Comparison of ENCODE assay signal across 27 cellular contexts in the genomic region with DNA sequence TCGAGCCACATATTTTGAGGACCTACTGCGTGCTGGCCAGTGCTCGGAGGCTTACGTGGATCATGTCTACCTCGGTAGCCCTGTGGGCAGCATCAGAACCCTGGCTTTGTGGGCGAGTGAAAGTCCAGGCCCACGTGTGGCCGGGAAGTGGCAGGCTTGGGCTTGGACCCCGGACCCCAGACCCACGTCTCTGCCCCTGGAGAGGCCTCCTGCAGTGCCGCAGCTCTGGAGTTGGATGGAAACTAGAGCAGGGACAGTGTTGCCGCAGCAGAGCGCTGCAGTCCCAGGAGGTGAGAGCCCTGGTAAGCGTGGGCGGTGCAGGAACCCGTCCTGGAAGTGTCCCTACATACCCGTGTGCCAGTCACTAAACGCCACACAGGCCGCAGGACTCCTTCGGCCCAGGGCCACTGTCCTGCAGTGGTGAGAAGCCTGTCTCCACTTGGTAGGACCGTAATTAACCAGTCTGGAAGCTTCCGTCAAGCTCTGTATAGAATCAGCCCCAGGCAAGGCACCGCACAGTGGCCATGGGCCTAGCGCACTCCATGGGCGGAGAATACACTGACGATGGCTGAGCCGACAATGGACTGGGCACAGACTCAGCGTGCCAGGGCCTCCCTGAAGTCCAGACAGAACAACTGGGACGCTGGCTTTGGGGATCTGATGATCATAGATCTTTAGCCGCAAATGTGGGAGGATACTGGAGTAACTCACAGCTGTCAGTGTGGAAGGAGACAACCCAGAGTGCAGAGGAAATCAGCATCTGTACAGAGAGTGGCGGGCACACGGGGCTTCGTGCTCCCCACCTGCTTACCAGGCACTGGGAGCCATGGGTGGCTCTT.
A peak's percentile ranks its signal among the peaks of the same experiment; 100 is the strongest.
DNase-seq lines count a peak whose midpoint lies in the region; ATAC-seq and TF ChIP-seq lines count a peak whose summit lies in the region.
"Had no signal": no experiment of that assay in that cellular context is flagged by ENCODE, and none has a peak within 500 bp of the region (broad histone marks: within the 10 kb centered on the region; RNA-seq: fewer than 3 reads in every experiment).

No MANE protein-coding gene starts in this region.

- ATAC-seq in upper lobe of right lung, result no peak
- ATAC-seq: HCT116; pancreas; stimulated activated naive CD8-positive, alpha-beta T cell treated with anti-CD3 and anti-CD28 coated beads, Interleukin-15, amount 100 ng/mL, for 72 hours; T-helper 17 cell had no signal

- TF ChIP-seq CTCF in left ventricle myocardium inferior (IDR thresholded peaks at IDR 0.05; ENCODE audit: borderline replicate concordance), result no peak
- TF ChIP-seq CTCF in coronary artery (IDR thresholded peaks at IDR 0.05), result no peak
- no peak for TF ChIP-seq CTCF in osteoblast (IDR thresholded peaks at IDR 0.05; ENCODE audit: extremely low read depth, low read depth, low read length)
- TF ChIP-seq CTCF in upper lobe of right lung (IDR thresholded peaks at IDR 0.05), result no peak

- no peak overlapping the region for H2AFZ ChIP-seq in osteoblast (ENCODE audit: low read length)

- H3K4me2 ChIP-seq in osteoblast (ENCODE audit: insufficient read depth, low read length), result no peak overlapping the region
- H3K4me2 ChIP-seq: BLaER1 had no signal

- intact Hi-C loops in cardiac septum (cut with DNase I), result no loop called here
- intact Hi-C loops in left ventricle myocardium inferior (cut with micrococcal nuclease), result no loop called here
- intact Hi-C loops in upper lobe of right lung (cut with DNase I), result no loop called here

- no peaks in the 10 kb centered on the region for H3K36me3 ChIP-seq in left ventricle myocardium inferior
- no peaks in the 10 kb centered on the region for H3K36me3 ChIP-seq in osteoblast (ENCODE audit: insufficient read depth, low read length)
- H3K36me3 ChIP-seq in upper lobe of right lung, result no peaks in the 10 kb centered on the region
- H3K36me3 ChIP-seq: BLaER1, pancreas, thyroid gland had no signal

- no peaks in the 10 kb centered on the region for H3K79me2 ChIP-seq in osteoblast (ENCODE audit: insufficient read depth, low read length)

- no peaks in the 10 kb centered on the region for H4K20me1 ChIP-seq in osteoblast (ENCODE audit: insufficient read depth, low read length)
- H4K20me1 ChIP-seq: BLaER1 had no signal

- H3K9me3 ChIP-seq in left ventricle myocardium inferior (replicated peaks) (peaks cover 1% of the 10 kb centered on the region), osteoblast (ENCODE audit: low read depth, low read length) (no peaks in the 10 kb centered on the region), upper lobe of right lung (no peaks in the 10 kb centered on the region)
- H3K9me3 ChIP-seq: BLaER1, pancreas, thyroid gland had no signal

- H3K4me1 ChIP-seq in left ventricle myocardium inferior (peaks cover 12% of the 10 kb centered on the region), osteoblast (ENCODE audit: insufficient read depth, low read length) (no peaks in the 10 kb centered on the region), upper lobe of right lung (no peaks in the 10 kb centered on the region)
- H3K4me1 ChIP-seq: pancreas, thyroid gland had no signal

- H3K27ac ChIP-seq in left ventricle myocardium inferior (replicated peaks) (no peak overlapping the region), coronary artery (no peak overlapping the region), osteoblast (ENCODE audit: low read depth, low read length) (no peak overlapping the region), upper lobe of right lung (no peak overlapping the region)
- H3K27ac ChIP-seq: BLaER1, dorsolateral prefrontal cortex, pancreas, thyroid gland had no signal

- DNase-seq in cardiac septum (ENCODE audit: low spot score), result peak; percentile 70
- DNase-seq in left ventricle myocardium inferior, result no peak
- DNase-seq in coronary artery (ENCODE audit: low spot score), result peak; percentile 36
- peak; percentile 79 for DNase-seq in osteoblast (ENCODE audit: insufficient read length, low spot score, missing footprints)
- peak; percentile 48 for DNase-seq in upper lobe of right lung
- no peak for DNase-seq in LoVo (ENCODE audit: low spot score)
- no peak for DNase-seq in effector CD4-positive, alpha-beta T cell
- DNase-seq: activated CD4-positive, alpha-beta memory T cell treated with anti-CD3 and anti-CD28 coated beads, Interleukin-2, amount 10 ng/mL, durations not matched to agents 7 days and 5 days; activated CD4-positive, CD25-positive, alpha-beta regulatory T cell treated with anti-CD3 and anti-CD28 coated beads, Interleukin-2, amount 50 U/mL, for 72 hours; activated gamma-delta T cell; amniotic stem cell; DMS153; IMR-90; MV-4-11; NCI-H1436; NCI-H2081; NCI-H524 treated with DMSO at 0.1 percent for 48 hours; OCI-M1; stimulated activated CD4-positive, alpha-beta T cell treated with anti-CD3 and anti-CD28 coated beads, Interleukin-12 subunit alpha, Interleukin-12 subunit beta, amount 100 ng/mL, for 4 hours; stimulated activated CD4-positive, alpha-beta T cell treated with anti-CD3 and anti-CD28 coated beads, Interleukin-2, amount 100 ng/mL, for 48 hours; stimulated activated naive CD8-positive, alpha-beta T cell treated with anti-CD3 and anti-CD28 coated beads, Interleukin-15, amount 100 ng/mL, for 72 hours; thyroid gland had no signal

- peaks cover 60% of the 10 kb centered on the region for H3K27me3 ChIP-seq in left ventricle myocardium inferior (ENCODE audit: low read depth)
- H3K27me3 ChIP-seq in osteoblast (ENCODE audit: insufficient read depth, low read length), result no peaks in the 10 kb centered on the region
- peaks cover 4% of the 10 kb centered on the region for H3K27me3 ChIP-seq in upper lobe of right lung
- H3K27me3 ChIP-seq: BLaER1, pancreas, thyroid gland had no signal

- no peak overlapping the region for H3K4me3 ChIP-seq in left ventricle myocardium inferior
- no peak overlapping the region for H3K4me3 ChIP-seq in coronary artery
- no peak overlapping the region for H3K4me3 ChIP-seq in osteoblast (ENCODE audit: insufficient read depth, low read length)
- no peak overlapping the region for H3K4me3 ChIP-seq in upper lobe of right lung
- H3K4me3 ChIP-seq: BLaER1, dorsolateral prefrontal cortex, pancreas, thyroid gland had no signal

Comparison
In these comparisons a context has a peak if more than half of its experiments do, and no peak if none do; other contexts are left out.
1. DNase-seq: peak in cardiac septum (single experiment), coronary artery (single experiment), osteoblast (single experiment) and upper lobe of right lung (single experiment); none in left ventricle myocardium inferior (single experiment), LoVo (single experiment) and effector CD4-positive, alpha-beta T cell (single experiment).